ENCODE assay signal across 16 cellular contexts in the genomic region with DNA sequence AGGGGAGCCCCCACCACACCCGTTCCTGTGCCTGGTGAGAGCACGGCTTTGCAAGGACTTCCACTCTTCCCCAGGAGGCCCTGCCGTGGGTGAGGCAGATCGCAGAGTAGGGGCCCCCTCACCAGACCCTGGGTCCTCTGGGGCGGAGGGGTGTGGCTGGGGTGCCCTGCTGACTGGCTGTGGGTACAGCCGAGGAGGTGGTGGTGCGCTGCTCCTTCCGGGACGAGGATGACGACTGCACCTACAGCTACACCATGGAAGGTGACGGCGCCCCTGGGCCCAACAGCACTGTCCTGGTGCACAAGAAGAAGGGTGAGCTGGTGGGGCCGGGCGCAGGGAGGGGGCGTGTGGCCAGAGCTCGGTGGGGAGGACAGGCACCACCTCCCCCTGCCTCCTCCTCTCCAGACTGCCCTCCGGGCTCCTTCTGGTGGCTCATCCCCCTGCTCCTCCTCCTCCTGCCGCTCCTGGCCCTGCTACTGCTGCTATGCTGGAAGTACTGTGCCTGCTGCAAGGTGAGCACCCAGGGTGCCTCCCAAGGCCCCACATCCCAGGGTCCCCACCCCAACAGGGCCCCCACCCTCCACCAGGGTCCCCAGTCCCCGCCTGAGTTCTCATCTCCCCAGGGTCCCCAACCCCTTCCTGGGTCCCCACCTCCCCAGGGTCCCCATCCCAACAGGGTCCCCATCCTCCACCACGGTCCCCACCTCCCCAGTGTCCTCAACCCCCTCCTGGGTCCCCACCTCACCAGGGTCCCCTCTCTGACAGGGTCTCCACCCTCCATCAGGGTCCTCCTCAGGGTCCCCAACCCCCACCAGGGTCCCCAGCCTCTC. TPM values are rescaled to one million over a fixed set of nuclear protein-coding genes. Genes with fewer than 3 reads are reported as not detected.
DNase-seq lines count a peak whose midpoint lies in the region; ATAC-seq, FAIRE-seq and TF ChIP-seq lines count a peak whose summit lies in the region.
"Had no signal": no experiment of that assay in that cellular context is flagged by ENCODE, and none has a peak within 500 bp of the region (broad histone marks: within the 10 kb centered on the region; RNA-seq: fewer than 3 reads in every experiment).

No MANE protein-coding gene starts in this region.

- H3K27ac ChIP-seq in A549 (peak overlapping the region in 1 of 2 experiments; percentile 56; a peak in 3 of 6 replicates), DOHH2 (ENCODE audit: low read depth, low read length) (no peak overlapping the region), K562 (ENCODE audit: extremely low read depth, low read depth, low read length) (no peak overlapping the region), neutrophil (peak overlapping the region; percentile 96)
- H3K27ac ChIP-seq: PC-9 had no signal

- no TSS peak for BruUV-seq in K562 (replicated peaks; lab: Mats Ljungman, UMichigan)

- POLR2A ChIA-PET in A549 (lab: Yijun Ruan, JAX) (interaction anchor here (0.5 to 2.2 kb wide), 3 partner anchors 43 to 80 kb away, joined by 4 to 7 read pairs (median 6); partner anchors contain the start of genes RECQL5 and SAP30BP), K562 (lab: Yijun Ruan, JAX) (interaction anchor here (0.8 to 1.3 kb wide), 5 partner anchors 13 to 749 kb away, joined by 3 to 7 read pairs (median 3); partner anchors contain the start of gene CDR2L)

- H3K9me2 ChIP-seq in DOHH2 (replicated peaks; ENCODE audit: control insufficient read depth, low read length) = no peaks in the 10 kb centered on the region

- ATAC-seq in A549 (peak; percentile 7 to 24; a peak in 2 of 6 replicates), K562 (peak; percentile 19; the same call in 1 of the 3 replicates)

- H3K4me1 ChIP-seq in A549 (peaks cover 11% of the 10 kb centered on the region; the same call in 2 of the 3 replicates), DOHH2 (ENCODE audit: control insufficient read depth, low read length) (peaks cover 17% of the 10 kb centered on the region), K562 (replicated peaks in 1 of 2; ENCODE audit: control insufficient read depth in 2 of 2, insufficient read depth in 2 of 2, low read length in 2 of 2) (peaks cover 0 to 50% of the 10 kb centered on the region in 2 experiments; a peak in 2 of 5 replicates), neutrophil (ENCODE audit: control insufficient read depth in 1 of 2, insufficient read depth in 1 of 2, low read depth in 1 of 2, low read length in 1 of 2) (peaks cover 32 to 38% of the 10 kb centered on the region in 2 experiments)

- peaks cover 4% of the 10 kb centered on the region for H3K9me1 ChIP-seq in K562 (ENCODE audit: control insufficient read depth, insufficient read depth, low read length)

- H4K20me1 ChIP-seq in DOHH2 (ENCODE audit: control insufficient read depth, insufficient read depth, low read depth, low read length) (no peaks in the 10 kb centered on the region), K562 (replicated peaks; ENCODE audit: control insufficient read depth, insufficient read depth, low read length) (peaks cover 3% of the 10 kb centered on the region; the same call in 1 of the 2 replicates)

- DNase-seq in A549 (ENCODE audit: low read depth in 1 of 2, low spot score in 1 of 2) (no peak), K562 (ENCODE audit: extremely low read depth in 1 of 4, low spot score in 3 of 4) (no peak), dermis blood vessel endothelial cell (no peak), HUDEP-2 (lab: John Stamatoyannopoulos, UW; ENCODE audit: unreplicated experiment in 76 of 76) (no peak)
- no peak for DNase-seq in stimulated activated CD4-positive, alpha-beta T cell treated with anti-CD3 and anti-CD28 coated beads, Interleukin-1b, Interleukin-23, amount 100 ng/mL, for 48 hours
- DNase-seq: CD8-positive, alpha-beta memory T cell; DND-41; MM.1S; NCI-H1105; NCI-H187; NCI-H69; PC-9; SHP77 had no signal

- peak overlapping the region in 1 of 2 experiments; percentile 68; a peak in 2 of 4 replicates for H3K9ac ChIP-seq in K562 (ENCODE audit: insufficient read depth in 1 of 2, low read depth in 2 of 2, low read length in 2 of 2)

- FAIRE-seq in A549 (lab: Jason Lieb, UNC) = no peak
- FAIRE-seq in K562 (lab: Jason Lieb, UNC) = no peak
- FAIRE-seq: H1 had no signal

- in situ Hi-C loops in K562 (cut with MboI) = no loop called here

- no peak overlapping the region; the same call in 1 of the 2 replicates for H2AFZ ChIP-seq in K562 (ENCODE audit: low read depth, low read length)
- H2AFZ ChIP-seq: PC-9 had no signal

- H3K4me3 ChIP-seq in A549 = no peak overlapping the region
- H3K4me3 ChIP-seq in DOHH2 (ENCODE audit: low read length) = no peak overlapping the region
- H3K4me3 ChIP-seq in K562 = no peak overlapping the region
- peak overlapping the region in 1 of 2 experiments; percentile 32 for H3K4me3 ChIP-seq in neutrophil (ENCODE audit: low read depth in 1 of 2, low read length in 1 of 2)
- H3K4me3 ChIP-seq: PC-9 had no signal

- CTCF ChIA-PET in A549 (lab: Yijun Ruan, JAX) (interaction anchor here (0.5 to 43.5 kb wide), 6 partner anchors 7 to 93 kb away, joined by 3 to 1931 read pairs (median 4); partner anchors contain the start of genes GALK1, RECQL5, SAP30BP and SMIM5), K562 (lab: Yijun Ruan, JAX; ENCODE audit: low intra/inter-chr PET ratio) (no interaction called here)

- H3K9me3 ChIP-seq in A549 (no peaks in the 10 kb centered on the region), DOHH2 (ENCODE audit: control insufficient read depth, insufficient read depth, low read length) (no peaks in the 10 kb centered on the region), K562 (replicated peaks; ENCODE audit: control insufficient read depth, insufficient read depth, low read depth, low read length) (no peaks in the 10 kb centered on the region), neutrophil (no peaks in the 10 kb centered on the region)

- H3K4me2 ChIP-seq in A549 = no peak overlapping the region
- peak overlapping the region; percentile 38 for H3K4me2 ChIP-seq in DOHH2 (ENCODE audit: low read length)
- H3K4me2 ChIP-seq in K562 (ENCODE audit: insufficient read depth, low read length) = no peak overlapping the region
- H3K4me2 ChIP-seq: PC-9 had no signal

- 93% methylated on average over 14 of the region's 20 CpGs for WGBS in A549 (ENCODE audit: missing lambda C conversion rate)
- WGBS in K562 (ENCODE audit: insufficient coverage, low coverage, missing lambda C conversion rate) = 56% methylated on average over 12 of the region's 20 CpGs

- TF ChIP-seq CTCF in A549 (IDR thresholded peaks at IDR 0.05) = no peak
- TF ChIP-seq CTCF in DOHH2 (IDR thresholded peaks at IDR 0.05; ENCODE audit: low read depth, low read length, poor library complexity, severe bottlenecking) = no peak
- no peak for TF ChIP-seq CTCF in K562 (IDR thresholded peaks at IDR 0.05 in 2 of 3, conservative IDR thresholded peaks at IDR 0.05 in 1 of 3; ENCODE audit: insufficient read depth in 2 of 3, low read depth in 1 of 3, low read length in 3 of 3)
- TF ChIP-seq CTCF in neutrophil (IDR thresholded peaks at IDR 0.05) = no peak

- TF ChIP-seq POLR2A in A549 (IDR thresholded peaks at IDR 0.05; ENCODE audit: low read length) = no peak
- TF ChIP-seq POLR2A in K562 (conservative IDR thresholded peaks at IDR 0.05) = no peak

- H3K79me2 ChIP-seq in DOHH2 (ENCODE audit: control insufficient read depth, low read length) = no peaks in the 10 kb centered on the region
- H3K79me2 ChIP-seq in K562 (ENCODE audit: control insufficient read depth, insufficient read depth, low read length) = no peaks in the 10 kb centered on the region

- TF ChIP-seq EP300 in A549 (IDR thresholded peaks at IDR 0.05) (no peak), K562 (IDR thresholded peaks at IDR 0.05; ENCODE audit: low read length) (no peak)

- H3K36me3 ChIP-seq in DOHH2 (ENCODE audit: control insufficient read depth, low read length) (no peaks in the 10 kb centered on the region), K562 (ENCODE audit: control insufficient read depth, insufficient read depth, low read length) (no peaks in the 10 kb centered on the region), neutrophil (no peaks in the 10 kb centered on the region)

- H3K27me3 ChIP-seq in DOHH2 (ENCODE audit: control insufficient read depth, low read length) (no peaks in the 10 kb centered on the region), K562 (ENCODE audit: control insufficient read depth in 2 of 2, insufficient read depth in 2 of 2, low read length in 2 of 2) (peaks cover 0 to 5% of the 10 kb centered on the region in 2 experiments; a peak in 2 of 5 replicates), neutrophil (no peaks in the 10 kb centered on the region)

- intact Hi-C loops in K562 (cut with micrococcal nuclease) = no loop called here

- 0 out of 2 replicates have a peak, but pooled peaks cover 3% of the 10 kb centered on the region for H3F3A ChIP-seq in DOHH2 (ENCODE audit: control insufficient read depth, insufficient read depth)

- TF ChIP-seq RAD21 in A549 (conservative IDR thresholded peaks at IDR 0.05 in 1 of 2, IDR thresholded peaks at IDR 0.05 in 1 of 2) (no peak), K562 (CRISPR knock-in tag; conservative IDR thresholded peaks at IDR 0.05 in 1 of 2, IDR thresholded peaks at IDR 0.05 in 1 of 2) (no peak)

RNA-seq across cellular contexts. Expression of gene ITGB4, which starts 16.1 kb away (rescaled TPM):
- polyA plus RNA-seq in A549 (2011; rRNA removed) = 19.8 and 20.6 TPM in 2 replicates
- polyA plus RNA-seq in A549 (2012; cell fraction: cytosol; rRNA removed) = 17.2 and 22.1 TPM in 2 replicates
- polyA plus RNA-seq in A549 (2012; cell fraction: nucleus; rRNA removed) = 77.1 and 140 TPM in 2 replicates
- polyA plus RNA-seq in A549 (2017; fragmentation: RNase III; extraction: RNeasy Plus Mini Kit Qiagen cat#74134 plus additional on column Dnase treatment) = 30.1 to 37.4 TPM (median 36.0 TPM) in 3 replicates
- polyA minus RNA-seq in A549 (2011; rRNA and poly(A)+ RNA removed) = 53.3 and 59.6 TPM in 2 replicates
- 0.84 and 1.1 TPM in 2 replicates for total RNA-seq in K562 (2011; cell fraction: chromatin; rRNA removed; ENCODE audit: low replicate concordance)
- total RNA-seq in K562 (2011; cell fraction: nucleolus; rRNA removed) = 1.7 and 2.4 TPM in 2 replicates
- total RNA-seq in K562 (2011; cell fraction: nucleoplasm; rRNA removed) = 1.4 and 1.9 TPM in 2 replicates
- total RNA-seq in K562 (2014; rRNA removed) = 0.05 and 0.82 TPM in 2 replicates
- total RNA-seq in K562 (2014; rRNA removed; fragmentation: Illumina TruSeq; extraction: Trizol) = not detected in 2 replicates
- total RNA-seq in K562 (2015; rRNA removed; fragmentation: Illumina TruSeq; extraction: Trizol) = 0.25 and 0.26 TPM in 2 replicates
- total RNA-seq in K562 (2021) = 0.89 and 2.8 TPM in 2 replicates
- polyA plus RNA-seq in K562 (2011; rRNA removed) = 0.95 and 1.3 TPM in 2 replicates
- polyA plus RNA-seq in K562 (2011; cell fraction: cytosol; rRNA removed) = 1.1 and 2.0 TPM in 2 replicates
- polyA plus RNA-seq in K562 (2011; cell fraction: nucleus; rRNA removed) = 2.3 and 2.6 TPM in 2 replicates
- 1.9 and 4.1 TPM in 2 replicates for polyA plus RNA-seq in K562 (2012)
- 0.58 and 0.86 TPM in 2 replicates for polyA plus RNA-seq in K562 (2014; fragmentation: Illumina TruSeq; extraction: Trizol)
- not detected for polyA plus RNA-seq in K562 (2014; fragmentation: Nextera tagmentation; extraction: Ambion mirVana)
- 0.93 and 1.2 TPM in 2 replicates for polyA plus RNA-seq in K562 (2014; rRNA removed)
- 0.24 and 0.32 TPM in 2 replicates for polyA minus RNA-seq in K562 (2011; rRNA and poly(A)+ RNA removed)
- polyA minus RNA-seq in K562 (2011; cell fraction: cytosol; rRNA and poly(A)+ RNA removed) = 3.4 and 4.2 TPM in 2 replicates
- polyA minus RNA-seq in K562 (2011; cell fraction: nucleus; rRNA and poly(A)+ RNA removed) = 0.89 and 1.2 TPM in 2 replicates
- 34.4 and 125 TPM in 2 replicates for total RNA-seq in dermis blood vessel endothelial cell

RNA-seq across cellular contexts. Expression of gene GALK1, which starts 27.6 kb away (rescaled TPM):
- polyA plus RNA-seq in A549 (2011; rRNA removed) = 20.7 and 21.3 TPM in 2 replicates
- polyA plus RNA-seq in A549 (2012; cell fraction: cytosol; rRNA removed) = 70.7 and 89.2 TPM in 2 replicates
- 111 and 163 TPM in 2 replicates for polyA plus RNA-seq in A549 (2012; cell fraction: nucleus; rRNA removed)
- 50.9 to 55.6 TPM (median 54.3 TPM) in 3 replicates for polyA plus RNA-seq in A549 (2017; fragmentation: RNase III; extraction: RNeasy Plus Mini Kit Qiagen cat#74134 plus additional on column Dnase treatment)
- 18.7 and 33.3 TPM in 2 replicates for polyA minus RNA-seq in A549 (2011; rRNA and poly(A)+ RNA removed)
- 12.6 and 46.2 TPM in 2 replicates for total RNA-seq in K562 (2011; cell fraction: chromatin; rRNA removed; ENCODE audit: low replicate concordance)
- total RNA-seq in K562 (2011; cell fraction: nucleolus; rRNA removed) = 46.2 and 53.6 TPM in 2 replicates
- 21.6 and 27.1 TPM in 2 replicates for total RNA-seq in K562 (2011; cell fraction: nucleoplasm; rRNA removed)
- 51.6 and 58.5 TPM in 2 replicates for total RNA-seq in K562 (2014; rRNA removed)
- 2.2 and 4.2 TPM in 2 replicates for total RNA-seq in K562 (2014; rRNA removed; fragmentation: Illumina TruSeq; extraction: Trizol)
- 23.2 and 23.4 TPM in 2 replicates for total RNA-seq in K562 (2015; rRNA removed; fragmentation: Illumina TruSeq; extraction: Trizol)
- 41.6 and 46.7 TPM in 2 replicates for total RNA-seq in K562 (2021)
- polyA plus RNA-seq in K562 (2011; rRNA removed) = 17.4 and 31.4 TPM in 2 replicates
- 40.3 and 101 TPM in 2 replicates for polyA plus RNA-seq in K562 (2011; cell fraction: cytosol; rRNA removed)
- 71.0 and 91.6 TPM in 2 replicates for polyA plus RNA-seq in K562 (2011; cell fraction: nucleus; rRNA removed)
- polyA plus RNA-seq in K562 (2012) = 29.9 and 60.2 TPM in 2 replicates
- 6.1 and 15.8 TPM in 2 replicates for polyA plus RNA-seq in K562 (2014; fragmentation: Illumina TruSeq; extraction: Trizol)
- 1 to 10 TPM in 1 of 2 experiments, under 1 TPM in 1; 0.45 to 2.1 TPM for polyA plus RNA-seq in K562 (2014; fragmentation: Nextera tagmentation; extraction: Ambion mirVana)
- 36.4 and 40.3 TPM in 2 replicates for polyA plus RNA-seq in K562 (2014; rRNA removed)
- polyA minus RNA-seq in K562 (2011; rRNA and poly(A)+ RNA removed) = 7.4 and 9.8 TPM in 2 replicates
- 23.4 and 30.8 TPM in 2 replicates for polyA minus RNA-seq in K562 (2011; cell fraction: cytosol; rRNA and poly(A)+ RNA removed)
- polyA minus RNA-seq in K562 (2011; cell fraction: nucleus; rRNA and poly(A)+ RNA removed) = 18.3 and 25.1 TPM in 2 replicates
- 66.0 and 66.5 TPM in 2 replicates for total RNA-seq in dermis blood vessel endothelial cell

RNA-seq across cellular contexts. Expression of gene UNK, which starts 47.3 kb away (rescaled TPM):
- polyA plus RNA-seq in A549 (2011; rRNA removed) (34.5 and 40.0 TPM in 2 replicates), A549 (2017; fragmentation: RNase III; extraction: RNeasy Plus Mini Kit Qiagen cat#74134 plus additional on column Dnase treatment) (27.0 to 31.5 TPM (median 29.1 TPM) in 3 replicates), K562 (2011; rRNA removed) (38.6 and 38.7 TPM in 2 replicates), K562 (2014; fragmentation: Illumina TruSeq; extraction: Trizol) (36.5 and 38.1 TPM in 2 replicates), K562 (2014; fragmentation: Nextera tagmentation; extraction: Ambion mirVana) (10 to 100 TPM; 13.7 to 18.8 TPM), K562 (2014; rRNA removed) (24.2 and 25.4 TPM in 2 replicates)
- polyA plus RNA-seq in A549 (2012; cell fraction: cytosol; rRNA removed) = 23.9 and 28.2 TPM in 2 replicates
- 42.4 and 50.7 TPM in 2 replicates for polyA plus RNA-seq in A549 (2012; cell fraction: nucleus; rRNA removed)
- polyA minus RNA-seq in A549 (2011; rRNA and poly(A)+ RNA removed) = 27.2 and 33.9 TPM in 2 replicates
- 112 and 148 TPM in 2 replicates for total RNA-seq in K562 (2011; cell fraction: chromatin; rRNA removed; ENCODE audit: low replicate concordance)
- 60.9 and 67.9 TPM in 2 replicates for total RNA-seq in K562 (2011; cell fraction: nucleolus; rRNA removed)
- total RNA-seq in K562 (2011; cell fraction: nucleoplasm; rRNA removed) = 116 and 161 TPM in 2 replicates
- total RNA-seq in K562 (2014; rRNA removed) (12.8 and 16.0 TPM in 2 replicates), K562 (2014; rRNA removed; fragmentation: Illumina TruSeq; extraction: Trizol) (24.8 and 27.6 TPM in 2 replicates), K562 (2015; rRNA removed; fragmentation: Illumina TruSeq; extraction: Trizol) (25.8 and 27.7 TPM in 2 replicates), K562 (2021) (22.2 and 26.7 TPM in 2 replicates), dermis blood vessel endothelial cell (10.9 and 12.4 TPM in 2 replicates)
- polyA plus RNA-seq in K562 (2011; cell fraction: cytosol; rRNA removed) = 17.7 and 26.9 TPM in 2 replicates
- polyA plus RNA-seq in K562 (2011; cell fraction: nucleus; rRNA removed) = 31.3 and 35.3 TPM in 2 replicates
- polyA plus RNA-seq in K562 (2012) = 20.2 and 24.9 TPM in 2 replicates
- 25.3 and 43.9 TPM in 2 replicates for polyA minus RNA-seq in K562 (2011; rRNA and poly(A)+ RNA removed)
- polyA minus RNA-seq in K562 (2011; cell fraction: cytosol; rRNA and poly(A)+ RNA removed) = 6.6 and 14.4 TPM in 2 replicates
- 17.8 and 34.1 TPM in 2 replicates for polyA minus RNA-seq in K562 (2011; cell fraction: nucleus; rRNA and poly(A)+ RNA removed)
